ENCODE assay signal across 11 cellular contexts in the genomic region with DNA sequence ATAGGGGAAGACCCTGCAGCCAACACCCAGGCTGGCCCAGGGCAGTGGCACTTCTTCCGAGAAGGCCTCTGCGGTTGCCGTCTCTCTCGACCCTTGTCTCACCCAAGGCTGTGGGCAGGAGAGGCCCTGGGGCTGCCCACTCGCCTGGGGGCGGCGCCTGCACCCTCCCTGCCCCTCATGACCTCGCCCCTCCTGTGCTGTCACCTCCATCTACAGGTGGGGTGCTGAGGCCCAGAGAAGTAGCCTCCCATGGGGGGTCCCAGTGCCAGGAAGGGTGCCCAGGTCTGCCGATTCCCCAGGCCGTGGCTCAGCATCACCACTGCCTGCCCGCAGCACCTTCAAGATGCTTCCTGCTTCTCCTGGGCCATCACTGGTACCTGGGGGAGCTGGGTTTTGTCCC. TPM values are rescaled to one million over a fixed set of nuclear protein-coding genes. Genes with fewer than 3 reads are reported as not detected.
A peak's percentile ranks its signal among the peaks of the same experiment; 100 is the strongest.
DNase-seq lines count a peak whose midpoint lies in the region; ATAC-seq and TF ChIP-seq lines count a peak whose summit lies in the region.
"Had no signal": no experiment of that assay in that cellular context is flagged by ENCODE, and none has a peak within 500 bp of the region (broad histone marks: within the 10 kb centered on the region; RNA-seq: fewer than 3 reads in every experiment).

No MANE protein-coding gene starts in this region.

- peak overlapping the region; percentile 96 for H3K27ac Mint-ChIP-seq in activated naive CD8-positive, alpha-beta T cell treated with anti-CD3 and anti-CD28 coated beads, Interleukin-2, amount 10 ng/mL, durations not matched to agents 7 days and 5 days
- no peak overlapping the region for H3K27ac Mint-ChIP-seq in glutamatergic neuron (ENCODE audit: unreplicated experiment)
- H3K27ac Mint-ChIP-seq: brain had no signal

- H3K36me3 ChIP-seq in GM06990 (ENCODE audit: control insufficient read depth, insufficient read depth, low read length) = no peaks in the 10 kb centered on the region; the same call in 1 of the 2 replicates

- H3K4me1 Mint-ChIP-seq in activated naive CD8-positive, alpha-beta T cell treated with anti-CD3 and anti-CD28 coated beads, Interleukin-2, amount 10 ng/mL, durations not matched to agents 7 days and 5 days = peaks cover 39% of the 10 kb centered on the region
- H3K4me1 Mint-ChIP-seq in glutamatergic neuron (ENCODE audit: low read depth, unreplicated experiment) = no peaks in the 10 kb centered on the region

- no peak for DNase-seq in GM06990 (ENCODE audit: extremely low read depth, insufficient read length)
- DNase-seq in NB4 (ENCODE audit: low read depth) = no peak
- DNase-seq in activated naive CD8-positive, alpha-beta T cell treated with anti-CD3 and anti-CD28 coated beads, Interleukin-2, amount 10 ng/mL, durations not matched to agents 7 days and 5 days = peak; percentile 52
- DNase-seq in stimulated activated CD8-positive, alpha-beta memory T cell treated with anti-CD3 and anti-CD28 coated beads, Interleukin-4, amount 100 ng/mL, for 48 hours = peak; percentile 40
- no peak for DNase-seq in hypothalamus (lab: John Stamatoyannopoulos, UW)
- DNase-seq in glutamatergic neuron = no peak
- DNase-seq in GM20000 (ENCODE audit: low spot score) = no peak
- DNase-seq: midbrain, NCI-H345 had no signal

- TF ChIP-seq CTCF in GM06990 (IDR thresholded peaks at IDR 0.05; ENCODE audit: insufficient read depth, low read length, poor library complexity, severe bottlenecking) = no peak
- TF ChIP-seq CTCF in NB4 (IDR thresholded peaks at IDR 0.05; ENCODE audit: low read depth, low read length) = no peak
- TF ChIP-seq CTCF in glutamatergic neuron (IDR thresholded peaks at IDR 0.05; ENCODE audit: partially characterized antibody, unreplicated experiment) = no peak
- no peak for TF ChIP-seq CTCF in GM20000 (IDR thresholded peaks at IDR 0.05; ENCODE audit: extremely low read depth, missing control alignments)

- peaks cover 27% of the 10 kb centered on the region for H3K36me3 Mint-ChIP-seq in activated naive CD8-positive, alpha-beta T cell treated with anti-CD3 and anti-CD28 coated beads, Interleukin-2, amount 10 ng/mL, durations not matched to agents 7 days and 5 days
- no peaks in the 10 kb centered on the region for H3K36me3 Mint-ChIP-seq in glutamatergic neuron (ENCODE audit: unreplicated experiment)
- H3K36me3 Mint-ChIP-seq: brain had no signal

- H3K9me3 Mint-ChIP-seq in activated naive CD8-positive, alpha-beta T cell treated with anti-CD3 and anti-CD28 coated beads, Interleukin-2, amount 10 ng/mL, durations not matched to agents 7 days and 5 days = peaks cover 4% of the 10 kb centered on the region
- peaks cover 3% of the 10 kb centered on the region for H3K9me3 Mint-ChIP-seq in glutamatergic neuron (ENCODE audit: unreplicated experiment)

- POLR2A ChIA-PET in activated naive CD8-positive, alpha-beta T cell treated with anti-CD3 and anti-CD28 coated beads, Interleukin-2, amount 10 ng/mL, durations not matched to agents 7 days and 5 days (lab: Charles Lee) = interaction anchor here (0.7 to 5.1 kb wide), 5 partner anchors 18 to 62 kb away, joined by 3 to 35 read pairs (median 3); a partner anchor contains a TSS

- peak overlapping the region; percentile 96 for H3K4me3 Mint-ChIP-seq in activated naive CD8-positive, alpha-beta T cell treated with anti-CD3 and anti-CD28 coated beads, Interleukin-2, amount 10 ng/mL, durations not matched to agents 7 days and 5 days
- H3K4me3 Mint-ChIP-seq in glutamatergic neuron (ENCODE audit: unreplicated experiment) = no peak overlapping the region
- H3K4me3 Mint-ChIP-seq: brain had no signal

- no peak for ATAC-seq in activated naive CD8-positive, alpha-beta T cell treated with anti-CD3 and anti-CD28 coated beads, Interleukin-2, amount 10 ng/mL, durations not matched to agents 7 days and 5 days (ENCODE audit: low read depth)
- ATAC-seq: Right ventricle myocardium inferior had no signal

- H3K4me3 ChIP-seq in GM06990 (replicated peaks; ENCODE audit: low read depth, low read length) = peak overlapping the region; percentile 84
- peak overlapping the region; percentile 82 for H3K4me3 ChIP-seq in NB4 (ENCODE audit: low read depth, low read length)

- no peaks in the 10 kb centered on the region for H3K27me3 ChIP-seq in GM06990 (replicated peaks; ENCODE audit: control insufficient read depth, insufficient read depth, low read length)

- no peak for TF ChIP-seq POLR2A in NB4 (IDR thresholded peaks at IDR 0.05; ENCODE audit: extremely low read depth, insufficient read length)

- no peaks in the 10 kb centered on the region for H3K27me3 Mint-ChIP-seq in activated naive CD8-positive, alpha-beta T cell treated with anti-CD3 and anti-CD28 coated beads, Interleukin-2, amount 10 ng/mL, durations not matched to agents 7 days and 5 days
- H3K27me3 Mint-ChIP-seq in glutamatergic neuron (ENCODE audit: unreplicated experiment) = no peaks in the 10 kb centered on the region

RNA-seq across cellular contexts. Expression of a gene that starts 1.0 kb away (rescaled TPM):
- 10 to 100 TPM; 95.9 to 97.4 TPM for total RNA-seq in activated naive CD8-positive, alpha-beta T cell treated with anti-CD3 and anti-CD28 coated beads, Interleukin-2, amount 10 ng/mL, durations not matched to agents 7 days and 5 days
- total RNA-seq in glutamatergic neuron (ENCODE audit: unreplicated experiment) = not detected

RNA-seq across cellular contexts. Expression of a gene that starts 35.2 kb away (rescaled TPM):
- total RNA-seq in activated naive CD8-positive, alpha-beta T cell treated with anti-CD3 and anti-CD28 coated beads, Interleukin-2, amount 10 ng/mL, durations not matched to agents 7 days and 5 days = 10 to 100 TPM; 16.8 to 16.9 TPM
- 14.1 TPM for total RNA-seq in glutamatergic neuron (ENCODE audit: unreplicated experiment)

Comparison
In these comparisons a context has a peak if more than half of its experiments do, and no peak if none do; other contexts are left out.
1. DNase-seq: peak in activated naive CD8-positive, alpha-beta T cell treated with anti-CD3 and anti-CD28 coated beads, Interleukin-2, amount 10 ng/mL, durations not matched to agents 7 days and 5 days (single experiment) and stimulated activated CD8-positive, alpha-beta memory T cell treated with anti-CD3 and anti-CD28 coated beads, Interleukin-4, amount 100 ng/mL, for 48 hours (single experiment); none in GM06990 (single experiment), NB4 (single experiment), hypothalamus (0 of 51), glutamatergic neuron (single experiment) and GM20000 (single experiment).
2. RNA of a gene that starts 1.0 kb away (total RNA-seq): 95.9 to 97.4 TPM in activated naive CD8-positive, alpha-beta T cell treated with anti-CD3 and anti-CD28 coated beads, Interleukin-2, amount 10 ng/mL, durations not matched to agents 7 days and 5 days; not detected in glutamatergic neuron (single experiment); every median in the first group is over 10 times any median in the second.